ENCODE assay signal across 8 cellular contexts in the genomic region with DNA sequence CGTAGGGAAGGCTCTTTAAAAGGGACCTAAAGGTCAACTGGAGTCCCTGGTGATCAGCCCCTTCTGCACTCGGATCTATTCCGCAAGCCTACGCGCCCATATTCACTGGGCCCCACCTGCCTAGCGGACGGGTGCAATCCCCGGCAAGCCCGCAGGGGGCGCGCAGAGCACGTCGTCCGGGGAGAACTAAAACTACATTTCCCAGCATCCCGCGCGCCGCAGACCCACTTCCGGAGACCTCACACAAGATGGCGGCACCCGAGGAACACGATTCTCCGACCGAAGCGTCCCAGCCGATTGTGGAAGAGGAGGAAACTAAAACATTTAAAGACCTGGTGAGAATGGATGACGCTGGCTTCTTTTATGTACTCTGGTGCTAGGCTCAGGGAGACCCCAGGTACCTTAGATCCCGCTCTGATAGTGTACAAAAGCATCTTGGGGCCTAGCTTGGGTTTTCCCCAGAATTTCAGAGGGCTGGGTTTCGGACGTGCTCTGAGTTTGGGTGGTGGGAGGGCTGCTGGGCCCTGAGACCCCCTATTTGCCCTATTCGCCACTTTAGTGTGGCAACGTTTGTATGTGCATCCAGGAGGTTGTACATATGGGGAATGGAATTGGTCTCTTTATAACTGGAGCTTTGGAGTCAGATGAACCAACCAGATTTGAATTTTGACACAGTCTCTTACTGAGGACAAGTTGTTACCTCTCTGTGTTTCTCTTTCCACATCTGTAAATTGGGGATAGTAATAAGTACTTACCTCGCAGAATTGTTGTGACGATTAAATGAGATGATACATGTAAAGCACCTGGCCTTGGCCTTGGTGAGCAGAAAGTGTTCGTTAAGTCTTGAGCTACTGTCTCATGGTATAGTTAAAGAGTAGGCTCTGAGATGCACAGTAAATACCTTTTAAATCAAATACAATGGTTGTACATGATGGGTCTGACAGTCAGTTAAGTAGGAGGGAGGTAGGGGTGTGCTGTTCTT. TPM values are rescaled to one million over a fixed set of nuclear protein-coding genes. Genes with fewer than 3 reads are reported as not detected.
A peak's percentile ranks its signal among the peaks of the same experiment; 100 is the strongest.
DNase-seq lines count a peak whose midpoint lies in the region; ATAC-seq lines count a peak whose summit lies in the region.

A gene (plus strand): TSS at position 227 of the 982 bp plus-strand sequence. CDS start 22 bp downstream, at position 249.

- H3K4me1 Mint-ChIP-seq in activated CD8-positive, alpha-beta memory T cell treated with anti-CD3 and anti-CD28 coated beads, Interleukin-2, amount 10 ng/mL, durations not matched to agents 7 days and 5 days, result peaks cover 78% of the 10 kb centered on the region

- peak within 1 kb of the TSS; percentile 75 for H3K27ac ChIP-seq in mesodermal cell (ENCODE audit: low read depth, low read length, severe bottlenecking)

- CTCF ChIA-PET in activated CD8-positive, alpha-beta memory T cell treated with anti-CD3 and anti-CD28 coated beads, Interleukin-2, amount 10 ng/mL, durations not matched to agents 7 days and 5 days (lab: Charles Lee), result interaction anchor here (0.6 to 4.9 kb wide), 12 partner anchors 10 to 780 kb away, joined by 3 to 55 read pairs (median 4); no protein-coding TSS in a partner anchor

- peaks cover 39% of the 10 kb centered on the region for H3K36me3 ChIP-seq in mesodermal cell (ENCODE audit: control insufficient read depth, insufficient read depth, low read length)

- 2 to 3% methylated on average over 22 to 26 of the region's 35 CpGs for WGBS in mesodermal cell (ENCODE audit: insufficient coverage in 2 of 2), 2 experiments

- no peaks in the 10 kb centered on the region for H3K27me3 Mint-ChIP-seq in activated CD8-positive, alpha-beta memory T cell treated with anti-CD3 and anti-CD28 coated beads, Interleukin-2, amount 10 ng/mL, durations not matched to agents 7 days and 5 days

- H3K27ac Mint-ChIP-seq in activated CD8-positive, alpha-beta memory T cell treated with anti-CD3 and anti-CD28 coated beads, Interleukin-2, amount 10 ng/mL, durations not matched to agents 7 days and 5 days, result peak within 1 kb of the TSS; percentile 86

- no peaks in the 10 kb centered on the region for H3K9me3 Mint-ChIP-seq in activated CD8-positive, alpha-beta memory T cell treated with anti-CD3 and anti-CD28 coated beads, Interleukin-2, amount 10 ng/mL, durations not matched to agents 7 days and 5 days (ENCODE audit: low read depth)

- H3K36me3 Mint-ChIP-seq in activated CD8-positive, alpha-beta memory T cell treated with anti-CD3 and anti-CD28 coated beads, Interleukin-2, amount 10 ng/mL, durations not matched to agents 7 days and 5 days, result peaks cover 27% of the 10 kb centered on the region

- peak within 1 kb of the TSS; percentile 91 for H3K4me3 ChIP-seq in mesodermal cell (ENCODE audit: extremely low read depth, insufficient read depth, low read length, poor library complexity, severe bottlenecking)

- DNase-seq in COLO829 (ENCODE audit: low spot score), result peak; percentile 82
- peak; percentile 89 for DNase-seq in HT1080 (ENCODE audit: low read depth)
- peak; percentile 81 for DNase-seq in NOMO-1 treated with dmso at 0.1 percent for 144 hours (lab: John Stamatoyannopoulos, UW; ENCODE audit: unreplicated experiment)
- DNase-seq in activated CD8-positive, alpha-beta memory T cell treated with anti-CD3 and anti-CD28 coated beads, Interleukin-2, amount 10 ng/mL, durations not matched to agents 7 days and 5 days, result peak; percentile 97
- peak; percentile 89 to 93 for DNase-seq in stimulated activated CD8-positive, alpha-beta memory T cell treated with anti-CD3 and anti-CD28 coated beads, Interleukin-15, amount 100 ng/mL, for 4 hours (ENCODE audit: low read depth in 2 of 2)

- in situ Hi-C loops in endometrial microvascular endothelial cells (cut with HindIII; ENCODE audit: inconsistent ontology term, low pct_unique_long_range_greater_than_20kb, low sequenced_read_pairs), result no loop called here

- ATAC-seq in GM19467 (IDR thresholded peaks at IDR 0.05; ENCODE audit: unreplicated experiment), result peak; percentile 72
- peak; percentile 89 for ATAC-seq in activated CD8-positive, alpha-beta memory T cell treated with anti-CD3 and anti-CD28 coated beads, Interleukin-2, amount 10 ng/mL, durations not matched to agents 7 days and 5 days

- peak within 1 kb of the TSS; percentile 91 for H3K4me3 Mint-ChIP-seq in activated CD8-positive, alpha-beta memory T cell treated with anti-CD3 and anti-CD28 coated beads, Interleukin-2, amount 10 ng/mL, durations not matched to agents 7 days and 5 days

- H3K9me3 ChIP-seq in mesodermal cell (ENCODE audit: control insufficient read depth, low read length), result no peaks in the 10 kb centered on the region

- H3K4me1 ChIP-seq in mesodermal cell (ENCODE audit: control insufficient read depth, insufficient read depth, low read length, poor library complexity, severe bottlenecking), result peaks cover 18% of the 10 kb centered on the region

RNA-seq across cellular contexts. Expression of the gene that starts here (rescaled TPM):
- total RNA-seq in HT1080 (2014; rRNA removed; shearing (Covaris generic)), result 108 TPM in 2 replicates
- 122 and 125 TPM in 2 replicates for polyA plus RNA-seq in HT1080 (2015; cell fraction: cytosol; rRNA removed)
- polyA plus RNA-seq in HT1080 (2015; cell fraction: nucleus; rRNA removed), result 222 and 248 TPM in 2 replicates
- 10 to 100 TPM; 56.0 to 68.0 TPM for total RNA-seq in activated CD8-positive, alpha-beta memory T cell treated with anti-CD3 and anti-CD28 coated beads, Interleukin-2, amount 10 ng/mL, durations not matched to agents 7 days and 5 days
- total RNA-seq in endometrial microvascular endothelial cells (ENCODE audit: inconsistent ontology term), result 112 TPM
- 54.2 TPM for polyA plus RNA-seq in mesodermal cell (2013, experiment 1 of 2)
- 57.0 TPM for polyA plus RNA-seq in mesodermal cell (2013, experiment 2 of 2)

Comparison
In these comparisons a context has a peak if more than half of its experiments do, and no peak if none do; other contexts are left out.
1. Peak in every context shown above with its lines: DNase-seq, ATAC-seq, H3K4me3 ChIP-seq and H3K27ac ChIP-seq.